8 cellular contexts compared by ENCODE assay signal in the genomic region with DNA sequence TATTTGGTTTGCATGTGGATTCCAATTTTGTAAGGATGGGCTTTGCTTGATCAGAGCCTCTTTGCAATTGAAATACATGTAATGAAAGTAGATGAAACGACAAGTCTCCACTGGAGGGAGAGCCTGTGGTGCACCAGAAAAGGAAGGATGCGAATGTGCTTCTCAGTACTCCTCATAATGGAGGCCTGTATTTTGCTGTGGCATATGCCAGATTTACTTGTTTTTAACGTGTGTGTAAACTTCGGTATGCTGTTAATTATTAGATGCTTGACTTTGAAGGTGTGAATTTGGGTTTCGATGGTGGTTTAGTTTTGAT. TPM values are rescaled to one million over a fixed set of nuclear protein-coding genes. Genes with fewer than 3 reads are reported as not detected.
DNase-seq lines count a peak whose midpoint lies in the region; ATAC-seq, FAIRE-seq and TF ChIP-seq lines count a peak whose summit lies in the region.

No MANE protein-coding gene starts in this region.

- H3K4me2 ChIP-seq in endothelial cell of umbilical vein (ENCODE audit: insufficient read depth, low read length) (no peak overlapping the region), neural progenitor cell (peak overlapping the region; percentile 93)

- CTCF ChIA-PET in endothelial cell of umbilical vein (lab: Charles Lee), result no interaction called here

- no peaks in the 10 kb centered on the region for H3K27me3 Mint-ChIP-seq in activated T-cell treated with anti-CD3 and anti-CD28 coated beads, Interleukin-2, amount 50 U/mL, for 4 hours (ENCODE audit: low read depth)
- H3K27me3 Mint-ChIP-seq in T-helper 1 cell treated with Interleukin-12 subunit alpha and Interleukin-12 subunit beta and Interleukin-4 antibody, amounts not matched to agents 30 μg/mL and 1 μg/mL, for 36 hours (ENCODE audit: low read depth), result no peaks in the 10 kb centered on the region
- H3K27me3 Mint-ChIP-seq in neural progenitor cell (ENCODE audit: insufficient read depth, low read depth), result peaks cover 6% of the 10 kb centered on the region

- no peak for TF ChIP-seq POLR2A in endothelial cell of umbilical vein (IDR thresholded peaks at IDR 0.05; ENCODE audit: low read depth, low read length)

- H3K9me3 ChIP-seq in endothelial cell of umbilical vein (replicated peaks; ENCODE audit: control insufficient read depth, insufficient read depth, low read length), result no peaks in the 10 kb centered on the region
- no peaks in the 10 kb centered on the region for H3K9me3 ChIP-seq in neural progenitor cell (ENCODE audit: low read depth)

- H3K27ac Mint-ChIP-seq in T-helper 1 cell treated with Interleukin-12 subunit alpha and Interleukin-12 subunit beta and Interleukin-4 antibody, amounts not matched to agents 30 μg/mL and 1 μg/mL, for 36 hours, result peak overlapping the region; percentile 96
- H3K27ac Mint-ChIP-seq in neural progenitor cell, result no peak overlapping the region

- peaks cover 69% of the 10 kb centered on the region for H3K4me1 Mint-ChIP-seq in activated T-cell treated with anti-CD3 and anti-CD28 coated beads, Interleukin-2, amount 50 U/mL, for 4 hours (ENCODE audit: low read depth)
- peaks cover 51% of the 10 kb centered on the region for H3K4me1 Mint-ChIP-seq in T-helper 1 cell treated with Interleukin-12 subunit alpha and Interleukin-12 subunit beta and Interleukin-4 antibody, amounts not matched to agents 30 μg/mL and 1 μg/mL, for 36 hours (ENCODE audit: low read depth)
- peaks cover 33% of the 10 kb centered on the region for H3K4me1 Mint-ChIP-seq in neural progenitor cell

- peaks cover 4% of the 10 kb centered on the region for H3F3A ChIP-seq in neural progenitor cell (ENCODE audit: low read depth)

- H3K36me3 ChIP-seq in endothelial cell of umbilical vein (ENCODE audit: control insufficient read depth in 2 of 2, extremely low read depth in 1 of 2, insufficient read depth in 2 of 2, low read length in 2 of 2) (no peaks in the 10 kb centered on the region), neural progenitor cell (no peaks in the 10 kb centered on the region)

- no peaks in the 10 kb centered on the region for H3K27me3 ChIP-seq in endothelial cell of umbilical vein (ENCODE audit: control insufficient read depth in 2 of 2, insufficient read depth in 2 of 2, low read length in 2 of 2)
- H3K27me3 ChIP-seq in neural progenitor cell, result peaks cover 8% of the 10 kb centered on the region

- no peak overlapping the region for H3K4me3 ChIP-seq in endothelial cell of umbilical vein (replicated peaks in 1 of 3; ENCODE audit: insufficient read depth in 1 of 3, low read depth in 1 of 3, low read length in 3 of 3)
- peak overlapping the region; percentile 99 for H3K4me3 ChIP-seq in neural progenitor cell

- H2AFZ ChIP-seq in endothelial cell of umbilical vein (ENCODE audit: low read depth, low read length) (no peak overlapping the region), neural progenitor cell (replicated peaks) (no peak overlapping the region)

- intact Hi-C loops in endothelial cell of umbilical vein (cut with micrococcal nuclease), result loop anchor here (5.0 kb wide), 1 partner anchor 291 kb away; no protein-coding TSS in a partner anchor

- H3K27ac ChIP-seq in endothelial cell of umbilical vein (ENCODE audit: insufficient read depth, low read depth, low read length) (no peak overlapping the region), neural progenitor cell (no peak overlapping the region)

- no TSS peak for BruUV-seq in endothelial cell of umbilical vein (replicated peaks; lab: Mats Ljungman, UMichigan)

- no peak for FAIRE-seq in endothelial cell of umbilical vein (lab: Jason Lieb, UNC)

- TF ChIP-seq CTCF in endothelial cell of umbilical vein (IDR thresholded peaks at IDR 0.05; ENCODE audit: extremely low read depth in 1 of 2, insufficient read depth in 1 of 2, low read depth in 1 of 2, low read length in 2 of 2), result no peak
- TF ChIP-seq CTCF in neural progenitor cell (IDR thresholded peaks at IDR 0.05), result peak; percentile 19

- H3K9me1 ChIP-seq in endothelial cell of umbilical vein (replicated peaks; ENCODE audit: control insufficient read depth, extremely low read depth, insufficient read depth, low read length), result no peaks in the 10 kb centered on the region

- dilution Hi-C loops in endothelial cell of umbilical vein (cut with MboI; ENCODE audit: extremely low pct_ligation_motif_present, low sequenced_read_pairs), result no loop called here

- H4K20me1 ChIP-seq in endothelial cell of umbilical vein (replicated peaks; ENCODE audit: control insufficient read depth, extremely low read depth, insufficient read depth, low read length) (peaks cover 4% of the 10 kb centered on the region), neural progenitor cell (ENCODE audit: low read depth) (peaks cover 63% of the 10 kb centered on the region)

- no peaks in the 10 kb centered on the region for H3K9me3 Mint-ChIP-seq in activated T-cell treated with anti-CD3 and anti-CD28 coated beads, Interleukin-2, amount 50 U/mL, for 4 hours
- H3K9me3 Mint-ChIP-seq in T-helper 1 cell treated with Interleukin-12 subunit alpha and Interleukin-12 subunit beta and Interleukin-4 antibody, amounts not matched to agents 30 μg/mL and 1 μg/mL, for 36 hours, result no peaks in the 10 kb centered on the region
- H3K9me3 Mint-ChIP-seq in neural progenitor cell, result peaks cover 2% of the 10 kb centered on the region

- peak overlapping the region; percentile 97 for H3K4me3 Mint-ChIP-seq in activated T-cell treated with anti-CD3 and anti-CD28 coated beads, Interleukin-2, amount 50 U/mL, for 4 hours
- H3K4me3 Mint-ChIP-seq in T-helper 1 cell treated with Interleukin-12 subunit alpha and Interleukin-12 subunit beta and Interleukin-4 antibody, amounts not matched to agents 30 μg/mL and 1 μg/mL, for 36 hours, result peak overlapping the region; percentile 100
- peak overlapping the region; percentile 96 for H3K4me3 Mint-ChIP-seq in neural progenitor cell

- ATAC-seq in activated T-cell treated with anti-CD3 and anti-CD28 coated beads, Interleukin-2, amount 50 U/mL, for 4 hours, result peak in 1 of 2 donors; percentile 13
- ATAC-seq in HG03108 (IDR thresholded peaks at IDR 0.05; ENCODE audit: unreplicated experiment) (peak; percentile 32), HG03139 (IDR thresholded peaks at IDR 0.05; ENCODE audit: unreplicated experiment) (no peak), HG03457 (IDR thresholded peaks at IDR 0.05; ENCODE audit: unreplicated experiment) (no peak)

- peaks cover 23% of the 10 kb centered on the region for H3K36me3 Mint-ChIP-seq in activated T-cell treated with anti-CD3 and anti-CD28 coated beads, Interleukin-2, amount 50 U/mL, for 4 hours (ENCODE audit: insufficient read depth)
- peaks cover 42% of the 10 kb centered on the region for H3K36me3 Mint-ChIP-seq in T-helper 1 cell treated with Interleukin-12 subunit alpha and Interleukin-12 subunit beta and Interleukin-4 antibody, amounts not matched to agents 30 μg/mL and 1 μg/mL, for 36 hours (ENCODE audit: low read depth)
- peaks cover 36% of the 10 kb centered on the region for H3K36me3 Mint-ChIP-seq in neural progenitor cell

- H3K9ac ChIP-seq in endothelial cell of umbilical vein (replicated peaks; ENCODE audit: extremely low read depth, insufficient read depth, low read length), result no peak overlapping the region
- H3K9ac ChIP-seq in neural progenitor cell, result no peak overlapping the region

- peak; percentile 16 for DNase-seq in activated T-cell treated with anti-CD3 and anti-CD28 coated beads, Interleukin-2, amount 50 U/mL, for 4 hours
- no peak for DNase-seq in activated T-cell treated with anti-CD3 and anti-CD28 coated beads for 4 hours
- DNase-seq in endothelial cell of umbilical vein (ENCODE audit: low read depth, low spot score), result peak; percentile 8
- DNase-seq in neural progenitor cell (ENCODE audit: low spot score), result peak; percentile 10

- H3K79me2 ChIP-seq in endothelial cell of umbilical vein (ENCODE audit: control insufficient read depth, insufficient read depth, low read length) (peaks cover 41% of the 10 kb centered on the region), neural progenitor cell (ENCODE audit: low read depth) (peaks cover 77% of the 10 kb centered on the region)

- H3K4me1 ChIP-seq in endothelial cell of umbilical vein (ENCODE audit: control insufficient read depth, extremely low read depth, insufficient read depth, low read length), result peaks cover 11% of the 10 kb centered on the region
- H3K4me1 ChIP-seq in neural progenitor cell, result peaks cover 15% of the 10 kb centered on the region

- POLR2A ChIA-PET in endothelial cell of umbilical vein (lab: Charles Lee), result no interaction called here

TF ChIP-seq in endothelial cell of umbilical vein, 7 proteins besides CTCF, POLR2A, EP300 and RAD21:
- TF ChIP-seq EZH2 (IDR thresholded peaks at IDR 0.05; ENCODE audit: borderline replicate concordance, low read depth, low read length, severe bottlenecking) (no peak), POLR2AphosphoS5 (IDR thresholded peaks at IDR 0.05; ENCODE audit: insufficient read depth, low read depth, low read length) (no peak), MYC (IDR thresholded peaks at IDR 0.05; ENCODE audit: low read depth, low read length) (no peak), GATA2 (IDR thresholded peaks at IDR 0.05; ENCODE audit: insufficient read depth, insufficient read length, low read depth, low read length) (no peak), FOS (IDR thresholded peaks at IDR 0.05; ENCODE audit: borderline replicate concordance, insufficient read depth, low read length) (no peak), JUN (IDR thresholded peaks at IDR 0.05; ENCODE audit: borderline replicate concordance, insufficient read depth, insufficient read length, low read depth) (no peak)
- TF ChIP-seq, protein P1, sequence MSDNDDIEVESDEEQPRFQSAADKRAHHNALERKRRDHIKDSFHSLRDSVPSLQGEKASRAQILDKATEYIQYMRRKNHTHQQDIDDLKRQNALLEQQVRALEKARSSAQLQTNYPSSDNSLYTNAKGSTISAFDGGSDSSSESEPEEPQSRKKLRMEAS (IDR thresholded peaks at IDR 0.05; ENCODE audit: insufficient read depth, insufficient read length), result no peak

RNA-seq across cellular contexts. Expression of a gene that starts 2.8 kb away (rescaled TPM):
- 10 to 100 TPM; 37.6 to 46.5 (median 40.3) TPM for total RNA-seq in activated T-cell treated with anti-CD3 and anti-CD28 coated beads, Interleukin-2, amount 50 U/mL, for 4 hours
- total RNA-seq in endothelial cell of umbilical vein, result 11.0 and 13.7 TPM in 2 replicates
- 4.5 and 7.3 TPM in 2 replicates for polyA plus RNA-seq in endothelial cell of umbilical vein
- 5.5 and 6.2 TPM in 2 replicates for polyA plus RNA-seq in endothelial cell of umbilical vein (2011; cell fraction: cytosol; rRNA removed)
- 4.9 and 6.1 TPM in 2 replicates for polyA plus RNA-seq in endothelial cell of umbilical vein (2011; cell fraction: nucleus; rRNA removed)
- polyA plus RNA-seq in endothelial cell of umbilical vein (2012), result 6.6 and 7.2 TPM in 2 replicates
- polyA minus RNA-seq in endothelial cell of umbilical vein, result 12.6 and 16.9 TPM in 2 replicates
- polyA minus RNA-seq in endothelial cell of umbilical vein (2011; cell fraction: cytosol; rRNA and poly(A)+ RNA removed), result 11.0 TPM
- 6.1 and 10.8 TPM in 2 replicates for polyA minus RNA-seq in endothelial cell of umbilical vein (2011; cell fraction: nucleus; rRNA and poly(A)+ RNA removed)
- total RNA-seq in neural progenitor cell (ENCODE audit: low replicate concordance), result 29.6 and 34.2 TPM in 2 replicates
